8 cellular contexts compared by ENCODE assay signal in genomic region chr16:4183258-4184037, GRCh38. TPM values are rescaled to one million over a fixed set of nuclear protein-coding genes. Genes with fewer than 3 reads are reported as not detected.
DNase-seq lines count a peak whose midpoint lies in the region; ATAC-seq and TF ChIP-seq lines count a peak whose summit lies in the region.

No MANE protein-coding gene starts in this region.

- no peaks in the 10 kb centered on the region for H3K79me2 ChIP-seq in OCI-LY3 (ENCODE audit: low read length)

- H3K4me2 ChIP-seq in OCI-LY3 (ENCODE audit: low read length), result peak overlapping the region; percentile 91

- H3K4me1 ChIP-seq in HUES48 (ENCODE audit: control insufficient read depth, insufficient read depth, low read length) (no peaks in the 10 kb centered on the region), OCI-LY3 (ENCODE audit: low read length) (no peaks in the 10 kb centered on the region)

- in situ Hi-C loops in Caki2 (cut with HindIII; ENCODE audit: low pct_unique_long_range_greater_than_20kb, low sequenced_read_pairs), result no loop called here

- no peaks in the 10 kb centered on the region for H3K36me3 ChIP-seq in HUES48 (ENCODE audit: control insufficient read depth, insufficient read depth, low read length)
- no peaks in the 10 kb centered on the region for H3K36me3 ChIP-seq in OCI-LY3 (replicated peaks; ENCODE audit: low read depth, low read length)

- ATAC-seq in GM21390 (IDR thresholded peaks at IDR 0.05; ENCODE audit: unreplicated experiment), result peak; percentile 74

- DNase-seq in Caki2 (ENCODE audit: low read depth) (peak; percentile 94), activated T-cell treated with anti-CD3 and anti-CD28 coated beads for 48 hours (ENCODE audit: low read depth) (peak; percentile 98), epithelial cell of proximal tubule (ENCODE audit: low read depth) (no peak), mucosa of gallbladder (ENCODE audit: low spot score) (peak; percentile 93)
- peak; percentile 90 for DNase-seq in stimulated activated CD8-positive, alpha-beta memory T cell treated with anti-CD3 and anti-CD28 coated beads, Interleukin-4, amount 100 ng/mL, for 24 hours (ENCODE audit: low read depth)

- no peaks in the 10 kb centered on the region; the same call in 1 of the 2 replicates for H3K27me3 ChIP-seq in HUES48 (ENCODE audit: control insufficient read depth, insufficient read depth, low read length)
- peaks cover 24% of the 10 kb centered on the region; the same call in 1 of the 2 replicates for H3K27me3 ChIP-seq in OCI-LY3 (ENCODE audit: low read depth, low read length)

- H3K9me3 ChIP-seq in HUES48 (ENCODE audit: control insufficient read depth, insufficient read depth, low read length), result no peaks in the 10 kb centered on the region
- no peaks in the 10 kb centered on the region for H3K9me3 ChIP-seq in OCI-LY3 (ENCODE audit: insufficient read depth, low read length)

- TF ChIP-seq CTCF in OCI-LY3 (IDR thresholded peaks at IDR 0.05; ENCODE audit: low read depth, low read length) (no peak), epithelial cell of proximal tubule (conservative IDR thresholded peaks at IDR 0.05; ENCODE audit: low read depth, low read length) (no peak)

- H3K4me3 ChIP-seq in HUES48 (ENCODE audit: low read depth, low read length) (peak overlapping the region; percentile 86), OCI-LY3 (ENCODE audit: low read length) (peak overlapping the region; percentile 89), epithelial cell of proximal tubule (ENCODE audit: low read depth, low read length) (peak overlapping the region; percentile 67)

- H4K20me1 ChIP-seq in OCI-LY3 (ENCODE audit: insufficient read depth, low read length), result no peaks in the 10 kb centered on the region

- H3K27ac ChIP-seq in HUES48 (ENCODE audit: low read depth, low read length) (peak overlapping the region; percentile 98), OCI-LY3 (ENCODE audit: low read length) (peak overlapping the region; percentile 22)

- H3K9ac ChIP-seq in HUES48 (ENCODE audit: low read depth, low read length) (peak overlapping the region; percentile 91), OCI-LY3 (ENCODE audit: low read length) (peak overlapping the region; percentile 79)

- H2AFZ ChIP-seq in OCI-LY3 (ENCODE audit: low read depth, low read length), result peak overlapping the region; percentile 81

RNA-seq across cellular contexts. Expression of gene SRL, which starts 58.4 kb away (rescaled TPM):
- not detected in 2 replicates for total RNA-seq in Caki2 (2014; rRNA removed; shearing (Covaris generic); ENCODE audit: low replicate concordance)
- not detected in 2 replicates for total RNA-seq in epithelial cell of proximal tubule
- total RNA-seq in mucosa of gallbladder, result 1.4 TPM
